ENCODE assay signal across 8 cellular contexts in the genomic region with DNA sequence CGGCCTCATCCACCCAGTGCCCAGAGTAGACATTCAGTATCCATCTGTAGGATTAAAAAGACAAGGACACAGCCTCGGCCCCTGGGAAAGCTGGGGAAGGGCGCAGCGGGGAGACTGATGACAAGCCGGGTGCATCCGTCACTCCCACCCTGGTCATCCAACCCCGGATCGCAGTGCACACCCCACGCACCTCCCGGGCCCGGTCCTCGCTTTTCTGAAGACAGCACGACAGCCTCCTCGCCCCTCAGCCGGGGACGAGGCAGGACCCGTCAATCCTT. TPM values are rescaled to one million over a fixed set of nuclear protein-coding genes. Genes with fewer than 3 reads are reported as not detected.
A peak's percentile ranks its signal among the peaks of the same experiment; 100 is the strongest.
DNase-seq lines count a peak whose midpoint lies in the region; ATAC-seq, FAIRE-seq and TF ChIP-seq lines count a peak whose summit lies in the region.

No MANE protein-coding gene starts in this region.

- peaks cover 0 to 2% (median 0%) of the 10 kb centered on the region in 5 experiments for H3K9me3 Mint-ChIP-seq in brain

- TF ChIP-seq RAD21 in HepG2 (CRISPR knock-in tag; IDR thresholded peaks at IDR 0.05): no peak

- H3K4me1 ChIP-seq in OCI-LY3 (ENCODE audit: low read length): peaks cover 65% of the 10 kb centered on the region
- peaks cover 65% of the 10 kb centered on the region for H3K4me1 ChIP-seq in HepG2 (ENCODE audit: insufficient read depth, low read length)
- H3K4me1 ChIP-seq in subcutaneous abdominal adipose tissue (ENCODE audit: control insufficient read depth in 5 of 5, insufficient read depth in 5 of 5, low read length in 5 of 5): peaks cover 7 to 47% (median 34%) of the 10 kb centered on the region in 5 donors

- H3K27me3 Mint-ChIP-seq in brain: peaks cover 17% of the 10 kb centered on the region

- H3K4me3 ChIP-seq in OCI-LY3 (ENCODE audit: low read length) (peak overlapping the region; percentile 84), HepG2 (replicated peaks in 1 of 3; ENCODE audit: insufficient read depth in 1 of 3, low read depth in 2 of 3, low read length in 3 of 3) (peak overlapping the region; percentile 78 to 99 (median 91)), subcutaneous abdominal adipose tissue (ENCODE audit: low read depth in 1 of 5, low read length in 5 of 5) (peak overlapping the region; percentile 83 to 97 (median 93))

- H2AFZ ChIP-seq in OCI-LY3 (ENCODE audit: low read depth, low read length): no peak overlapping the region
- no peak overlapping the region for H2AFZ ChIP-seq in HepG2 (ENCODE audit: low read length)

- TF ChIP-seq EP300 in HepG2 (IDR thresholded peaks at IDR 0.05; ENCODE audit: low read depth in 2 of 2, low read length in 2 of 2) (no peak), HepG2 (CRISPR knock-in tag; IDR thresholded peaks at IDR 0.05; ENCODE audit: borderline replicate concordance) (no peak)

- no peak for FAIRE-seq in HepG2 (lab: Jason Lieb, UNC)

- intact Hi-C loops in HepG2 (cut with micrococcal nuclease; ENCODE audit: unreplicated experiment): no loop called here

- ATAC-seq in HepG2: peak; percentile 4; the same call in 2 of the 3 replicates
- ATAC-seq in HG03432 (IDR thresholded peaks at IDR 0.05; ENCODE audit: unreplicated experiment): no peak
- no peak for ATAC-seq in HG03280 (IDR thresholded peaks at IDR 0.05; ENCODE audit: unreplicated experiment)

- no peak for TF ChIP-seq CTCF in OCI-LY3 (IDR thresholded peaks at IDR 0.05; ENCODE audit: low read depth, low read length)
- TF ChIP-seq CTCF in brain (conservative IDR thresholded peaks at IDR 0.05): no peak
- TF ChIP-seq CTCF in HepG2 (CRISPR knock-in tag; IDR thresholded peaks at IDR 0.05): no peak

- peak overlapping the region; percentile 93 to 99 (median 96) for H3K4me3 Mint-ChIP-seq in brain

- in situ Hi-C loops in HepG2 (cut with HindIII; ENCODE audit: extremely low pct_ligation_motif_present, low pct_unique_long_range_greater_than_20kb): loop anchor here (5.0 kb wide), 1 partner anchor 36 kb away; no protein-coding TSS in a partner anchor

- H3K9ac ChIP-seq in OCI-LY3 (ENCODE audit: low read length): peak overlapping the region; percentile 97
- peak overlapping the region; percentile 87 for H3K9ac ChIP-seq in HepG2 (ENCODE audit: insufficient read depth, low read depth, low read length)
- H3K9ac ChIP-seq in subcutaneous abdominal adipose tissue (ENCODE audit: low read length in 5 of 5): peak overlapping the region; percentile 83 to 92 (median 87)

- H3K36me3 ChIP-seq in OCI-LY3 (replicated peaks; ENCODE audit: low read depth, low read length) (peaks cover 49% of the 10 kb centered on the region), HepG2 (replicated peaks in 1 of 2; ENCODE audit: control insufficient read depth in 1 of 2, insufficient read depth in 2 of 2, low read length in 2 of 2) (peaks cover 3 to 5% of the 10 kb centered on the region in 2 experiments; a peak in 4 of 5 replicates), subcutaneous abdominal adipose tissue (ENCODE audit: control insufficient read depth in 5 of 5, insufficient read depth in 5 of 5, low read length in 5 of 5) (peaks cover 0 to 6% (median 0%) of the 10 kb centered on the region in 5 donors)

- DNase-seq in ELR (ENCODE audit: low read depth): peak; percentile 53
- DNase-seq in HepG2 (ENCODE audit: low spot score): no peak
- no peak for DNase-seq in COR-L47 (lab: John Stamatoyannopoulos, UW)

- H3K79me2 ChIP-seq in OCI-LY3 (ENCODE audit: low read length) (peaks cover 93% of the 10 kb centered on the region), HepG2 (ENCODE audit: insufficient read depth, low read length) (peaks cover 59% of the 10 kb centered on the region)

- H4K20me1 ChIP-seq in OCI-LY3 (ENCODE audit: insufficient read depth, low read length) (peaks cover 34% of the 10 kb centered on the region), HepG2 (ENCODE audit: insufficient read depth, low read length) (no peaks in the 10 kb centered on the region)

- H3K36me3 Mint-ChIP-seq in brain: peaks cover 35% of the 10 kb centered on the region

- peak overlapping the region; percentile 94 to 98 (median 97) for H3K27ac Mint-ChIP-seq in brain

- H3K27ac ChIP-seq in OCI-LY3 (ENCODE audit: low read length) (peak overlapping the region; percentile 98), HepG2 (ENCODE audit: extremely low read length, insufficient read depth, low read length) (peak overlapping the region; percentile 95), subcutaneous abdominal adipose tissue (ENCODE audit: low read depth, low read length) (peak overlapping the region; percentile 96)

- POLR2A ChIA-PET in HepG2 (lab: Yijun Ruan, JAX): interaction anchor here (2.1 to 5.2 kb wide), 3 partner anchors 17 to 35 kb away, joined by 9 to 152 read pairs (median 133); no protein-coding TSS in a partner anchor

- H3K27me3 ChIP-seq in OCI-LY3 (ENCODE audit: low read depth, low read length): no peaks in the 10 kb centered on the region
- no peaks in the 10 kb centered on the region; a peak in 1 of 5 replicates for H3K27me3 ChIP-seq in HepG2 (ENCODE audit: control insufficient read depth in 1 of 2, insufficient read depth in 2 of 2, low read length in 2 of 2)
- no peaks in the 10 kb centered on the region for H3K27me3 ChIP-seq in subcutaneous abdominal adipose tissue (ENCODE audit: control insufficient read depth in 5 of 5, insufficient read depth in 4 of 5, low read length in 5 of 5)

- H3K9me3 ChIP-seq in OCI-LY3 (ENCODE audit: insufficient read depth, low read length) (no peaks in the 10 kb centered on the region), HepG2 (ENCODE audit: low read length) (no peaks in the 10 kb centered on the region), subcutaneous abdominal adipose tissue (ENCODE audit: control insufficient read depth in 5 of 5, low read length in 5 of 5) (no peaks in the 10 kb centered on the region)

- H3K4me2 ChIP-seq in OCI-LY3 (ENCODE audit: low read length) (peak overlapping the region; percentile 74), HepG2 (ENCODE audit: low read depth, low read length) (peak overlapping the region; percentile 82)

- WGBS in HepG2 (ENCODE audit: low lambda C conversion rate): 1% methylated on average over 7 of the region's 17 CpGs

- BruUV-seq in HepG2 (replicated peaks; lab: Mats Ljungman, UMichigan): no TSS peak

- TF ChIP-seq POLR2A in HepG2 (IDR thresholded peaks at IDR 0.05; ENCODE audit: insufficient read depth in 1 of 2, low read depth in 2 of 2, low read length in 2 of 2): no peak

- peaks cover 62% of the 10 kb centered on the region for H3K4me1 Mint-ChIP-seq in brain

- CTCF ChIA-PET in HepG2 (lab: Yijun Ruan, JAX; ENCODE audit: low intra/inter-chr PET ratio, low total read pairs): interaction anchor here (2.2 kb wide), 1 partner anchor 37 kb away, joined by 7 read pairs; no protein-coding TSS in a partner anchor

TF ChIP-seq in HepG2, 621 proteins besides CTCF, POLR2A, EP300 and RAD21 (continues in another document):
- TF ChIP-seq DR1 (CRISPR knock-in tag; IDR thresholded peaks at IDR 0.05) (no peak), TAF15 (IDR thresholded peaks at IDR 0.05; ENCODE audit: low read depth, low read length, poor library complexity, severe bottlenecking) (no peak), HNRNPUL1 (IDR thresholded peaks at IDR 0.05; ENCODE audit: low read depth, low read length) (no peak), ZFP82 (CRISPR knock-in tag; IDR thresholded peaks at IDR 0.05; ENCODE audit: borderline replicate concordance) (peak; percentile 51; the same call in 1 of the 2 replicates)
- TF ChIP-seq, protein P1, sequence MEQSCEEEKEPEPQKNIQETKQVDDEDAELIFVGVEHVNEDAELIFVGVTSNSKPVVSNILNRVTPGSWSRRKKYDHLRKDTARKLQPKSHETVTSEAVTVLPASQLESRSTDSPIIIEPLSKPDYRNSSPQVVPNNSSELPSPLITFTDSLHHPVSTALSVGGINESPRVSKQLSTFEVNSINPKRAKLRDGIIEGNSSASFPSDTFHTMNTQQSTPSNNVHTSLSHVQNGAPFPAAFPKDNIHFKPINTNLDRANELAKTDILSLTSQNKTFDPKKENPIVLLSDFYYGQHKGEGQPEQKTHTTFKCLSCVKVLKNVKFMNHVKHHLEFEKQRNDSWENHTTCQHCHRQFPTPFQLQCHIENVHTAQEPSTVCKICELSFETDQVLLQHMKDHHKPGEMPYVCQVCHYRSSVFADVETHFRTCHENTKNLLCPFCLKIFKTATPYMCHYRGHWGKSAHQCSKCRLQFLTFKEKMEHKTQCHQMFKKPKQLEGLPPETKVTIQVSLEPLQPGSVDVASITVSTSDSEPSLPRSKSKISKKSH (CRISPR knock-in tag; IDR thresholded peaks at IDR 0.05; ENCODE audit: borderline replicate concordance): no peak

RNA-seq across cellular contexts. Expression of a gene that starts 1.1 kb away (rescaled TPM):
- polyA plus RNA-seq in brain (ENCODE audit: insufficient read depth, low read depth, low replicate concordance) (23.8 TPM), HepG2 (2011; rRNA removed) (24.6 and 24.8 TPM in 2 replicates)
- total RNA-seq in HepG2 (2016; rRNA removed; fragmentation: Illumina TruSeq; extraction: Trizol): 20.5 and 23.6 TPM in 2 replicates
- total RNA-seq in HepG2 (2016; cell fraction: cytosol; rRNA removed; fragmentation: Illumina TruSeq; extraction: Trizol; ENCODE audit: low read depth): 36.4 and 45.6 TPM in 2 replicates
- total RNA-seq in HepG2 (2016; cell fraction: insoluble cytoplasmic fraction; rRNA removed; fragmentation: Illumina TruSeq; extraction: Trizol): 17.9 and 25.0 TPM in 2 replicates
- total RNA-seq in HepG2 (2016; cell fraction: membrane; rRNA removed; fragmentation: Illumina TruSeq; extraction: Trizol): 23.5 and 26.3 TPM in 2 replicates
- total RNA-seq in HepG2 (2016; cell fraction: nucleus; rRNA removed; fragmentation: Illumina TruSeq; extraction: Trizol): 28.1 and 35.4 TPM in 2 replicates
- polyA plus RNA-seq in HepG2 (2011; cell fraction: cytosol; rRNA removed): 14.0 and 18.1 TPM in 2 replicates
- polyA plus RNA-seq in HepG2 (2011; cell fraction: nucleus; rRNA removed): 32.8 and 33.0 TPM in 2 replicates
- 20.0 and 26.1 TPM in 2 replicates for polyA plus RNA-seq in HepG2 (2012)
- polyA plus RNA-seq in HepG2 (2016; cell fraction: cytosol; fragmentation: Illumina TruSeq; extraction: Trizol; ENCODE audit: low read depth): 8.8 and 9.5 TPM in 2 replicates
- polyA plus RNA-seq in HepG2 (2016; cell fraction: insoluble cytoplasmic fraction; fragmentation: Illumina TruSeq; extraction: Trizol; ENCODE audit: low read depth): 27.6 and 28.5 TPM in 2 replicates
- 18.7 and 19.6 TPM in 2 replicates for polyA plus RNA-seq in HepG2 (2016; cell fraction: membrane; fragmentation: Illumina TruSeq; extraction: Trizol; ENCODE audit: low read depth)
- polyA plus RNA-seq in HepG2 (2016; cell fraction: nucleus; fragmentation: Illumina TruSeq; extraction: Trizol; ENCODE audit: insufficient read depth, low read depth): 50.7 and 53.8 TPM in 2 replicates
- polyA minus RNA-seq in HepG2 (2011; rRNA and poly(A)+ RNA removed; ENCODE audit: low replicate concordance): 9.0 and 22.4 TPM in 2 replicates
- 21.3 and 25.2 TPM in 2 replicates for polyA minus RNA-seq in HepG2 (2011; cell fraction: cytosol; rRNA and poly(A)+ RNA removed)
- polyA minus RNA-seq in HepG2 (2011; cell fraction: nucleus; rRNA and poly(A)+ RNA removed): 51.1 and 62.9 TPM in 2 replicates
